ENCODE assay signal across 18 cellular contexts in the genomic region with DNA sequence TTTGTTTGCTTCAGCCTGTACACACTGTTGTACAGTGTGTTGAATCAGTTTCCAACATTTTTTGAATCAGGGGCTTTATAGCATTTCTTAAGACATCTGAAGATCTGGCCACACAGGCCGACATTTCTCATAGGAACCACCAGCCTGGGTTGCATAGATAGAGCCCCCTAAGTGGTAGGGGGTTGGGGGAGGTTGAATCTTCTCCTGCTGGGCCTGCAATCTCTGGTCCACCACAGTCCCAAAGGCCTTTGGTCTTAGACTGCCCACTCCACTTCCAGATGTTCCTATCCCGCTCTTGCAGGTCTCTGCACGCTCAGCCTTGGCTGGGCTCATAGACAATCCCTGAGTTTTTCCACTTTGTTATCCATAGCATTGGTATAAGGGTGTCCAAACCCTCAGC.
DNase-seq lines count a peak whose midpoint lies in the region; ATAC-seq and TF ChIP-seq lines count a peak whose summit lies in the region.
"Had no signal": no experiment of that assay in that cellular context is flagged by ENCODE, and none has a peak within 500 bp of the region (broad histone marks: within the 10 kb centered on the region; RNA-seq: fewer than 3 reads in every experiment).

No MANE protein-coding gene starts in this region.

- no peak overlapping the region for H3K4me3 Mint-ChIP-seq in activated T-cell treated with anti-CD3 and anti-CD28 coated beads, Interleukin-2, amount 50 U/mL, for 72 hours
- H3K4me3 Mint-ChIP-seq: B cell; CD4-positive, CD25-positive, alpha-beta regulatory T cell; CD8-positive, alpha-beta T cell had no signal

- ATAC-seq in thoracic aorta (ENCODE audit: insufficient number of reproducible peaks, low FRiP score, low read depth) (no peak), aorta (ENCODE audit: low FRiP score) (no peak), HG02642 (IDR thresholded peaks at IDR 0.05; ENCODE audit: poor library complexity, unreplicated experiment) (no peak)
- no peak for ATAC-seq in activated T-cell treated with anti-CD3 and anti-CD28 coated beads, Interleukin-2, amount 50 U/mL, for 72 hours (replicated peaks in 1 of 2)
- ATAC-seq: CD8-positive, alpha-beta T cell had no signal

- BruUV-seq in mammary epithelial cell (replicated peaks; lab: Mats Ljungman, UMichigan), result no TSS peak

- no peak for TF ChIP-seq CTCF in breast epithelium (IDR thresholded peaks at IDR 0.05)
- no peak for TF ChIP-seq CTCF in mammary epithelial cell (conservative IDR thresholded peaks at IDR 0.05 in 1 of 2, IDR thresholded peaks at IDR 0.05 in 1 of 2; ENCODE audit: extremely low read depth in 1 of 2, insufficient read depth in 1 of 2, low read depth in 1 of 2, low read length in 2 of 2)
- no peak for TF ChIP-seq CTCF in thoracic aorta (IDR thresholded peaks at IDR 0.05)

- no peaks in the 10 kb centered on the region for H3K27me3 ChIP-seq in breast epithelium
- no peaks in the 10 kb centered on the region for H3K27me3 ChIP-seq in mammary epithelial cell (ENCODE audit: insufficient read depth, low read length)
- no peaks in the 10 kb centered on the region for H3K27me3 ChIP-seq in thoracic aorta (replicated peaks; ENCODE audit: insufficient read depth)
- H3K27me3 ChIP-seq in aorta (ENCODE audit: control insufficient read depth in 1 of 2, insufficient read depth in 2 of 2, low read length in 1 of 2), result no peaks in the 10 kb centered on the region
- H3K27me3 ChIP-seq: BLaER1 had no signal

- H3K27ac ChIP-seq in breast epithelium (peak overlapping the region; percentile 84 to 91), mammary epithelial cell (ENCODE audit: insufficient read depth, low read depth, low read length) (no peak overlapping the region), thoracic aorta (peak overlapping the region; percentile 83 to 85), aorta (ENCODE audit: low read depth in 1 of 2, low read length in 2 of 2) (peak overlapping the region; percentile 64 to 87)
- H3K27ac ChIP-seq: 22Rv1, BLaER1, C4-2B, GM23248 had no signal

- CTCF ChIA-PET in mammary epithelial cell (lab: Charles Lee; ENCODE audit: low non-redundant PET), result no interaction called here

- no peak overlapping the region for H2AFZ ChIP-seq in mammary epithelial cell (ENCODE audit: low read depth, low read length)
- H2AFZ ChIP-seq: GM23248 had no signal

- in situ Hi-C loops in mammary epithelial cell (cut with MboI; ENCODE audit: low sequenced_read_pairs in 2 of 2), result no loop called here

- WGBS in mammary epithelial cell (ENCODE audit: low coverage, missing lambda C conversion rate), result 74% methylated on average over 2 of the region's 3 CpGs
- 72 to 83% methylated on average over 3 of the region's 3 CpGs for WGBS in aorta, 2 donors

- H3K36me3 Mint-ChIP-seq in activated T-cell treated with anti-CD3 and anti-CD28 coated beads, Interleukin-2, amount 50 U/mL, for 72 hours (ENCODE audit: insufficient read depth in 2 of 2), result no peaks in the 10 kb centered on the region
- H3K36me3 Mint-ChIP-seq: CD4-positive, CD25-positive, alpha-beta regulatory T cell; CD8-positive, alpha-beta T cell had no signal

- peaks cover 9% of the 10 kb centered on the region for H3K27me3 Mint-ChIP-seq in activated T-cell treated with anti-CD3 and anti-CD28 coated beads, Interleukin-2, amount 50 U/mL, for 72 hours (ENCODE audit: low read depth)
- H3K27me3 Mint-ChIP-seq: CD4-positive, CD25-positive, alpha-beta regulatory T cell had no signal

- H3K4me3 ChIP-seq in breast epithelium, result no peak overlapping the region
- H3K4me3 ChIP-seq in mammary epithelial cell (replicated peaks in 1 of 3; ENCODE audit: insufficient read depth in 1 of 3, low read depth in 2 of 3, low read length in 3 of 3), result no peak overlapping the region
- H3K4me3 ChIP-seq in thoracic aorta, result no peak overlapping the region
- no peak overlapping the region for H3K4me3 ChIP-seq in aorta (ENCODE audit: low read length in 2 of 2)
- H3K4me3 ChIP-seq: BLaER1, GM23248 had no signal

- TF ChIP-seq POLR2A in breast epithelium (IDR thresholded peaks at IDR 0.05), result no peak

- H3K9me3 Mint-ChIP-seq in activated T-cell treated with anti-CD3 and anti-CD28 coated beads, Interleukin-2, amount 50 U/mL, for 72 hours, result peaks cover 6 to 14% of the 10 kb centered on the region in 2 donors

- H3K36me3 ChIP-seq in breast epithelium, result no peaks in the 10 kb centered on the region
- no peaks in the 10 kb centered on the region for H3K36me3 ChIP-seq in mammary epithelial cell (ENCODE audit: insufficient read depth, low read length)
- no peaks in the 10 kb centered on the region for H3K36me3 ChIP-seq in thoracic aorta
- H3K36me3 ChIP-seq in aorta (ENCODE audit: control insufficient read depth in 1 of 2, insufficient read depth in 2 of 2, low read length in 1 of 2), result no peaks in the 10 kb centered on the region
- H3K36me3 ChIP-seq: BLaER1 had no signal

- dilution Hi-C loops in mammary epithelial cell (cut with HindIII; ENCODE audit: low sequenced_read_pairs), result no loop called here

- H4K20me1 ChIP-seq in mammary epithelial cell (ENCODE audit: insufficient read depth, low read length), result no peaks in the 10 kb centered on the region
- H4K20me1 ChIP-seq: BLaER1 had no signal

- H3K9ac ChIP-seq in mammary epithelial cell (ENCODE audit: insufficient read depth, low read length), result no peak overlapping the region
- H3K9ac ChIP-seq: BLaER1, GM23248 had no signal

- no peak for DNase-seq in breast epithelium (ENCODE audit: low spot score in 2 of 2)
- DNase-seq in mammary epithelial cell, result no peak
- no peak for DNase-seq in thoracic aorta (ENCODE audit: low spot score)
- DNase-seq in aorta, result no peak
- DNase-seq in activated T-cell treated with anti-CD3 and anti-CD28 coated beads, Interleukin-2, amount 50 U/mL, for 72 hours, result no peak
- DNase-seq: Caco-2; CD4-positive, CD25-positive, alpha-beta regulatory T cell; CD8-positive, alpha-beta T cell; DMS153; DND-41; GM23248; H7; HCEC 1CT had no signal

- no peaks in the 10 kb centered on the region for H3K4me1 Mint-ChIP-seq in activated T-cell treated with anti-CD3 and anti-CD28 coated beads, Interleukin-2, amount 50 U/mL, for 72 hours (ENCODE audit: low read depth)
- H3K4me1 Mint-ChIP-seq: B cell; CD4-positive, CD25-positive, alpha-beta regulatory T cell had no signal

- peaks cover 8 to 19% of the 10 kb centered on the region in 2 donors for H3K9me3 ChIP-seq in breast epithelium
- H3K9me3 ChIP-seq in mammary epithelial cell (replicated peaks; ENCODE audit: insufficient read depth, low read length), result peaks cover 6% of the 10 kb centered on the region
- H3K9me3 ChIP-seq in thoracic aorta, result peaks cover 15% of the 10 kb centered on the region
- H3K9me3 ChIP-seq in aorta (ENCODE audit: control insufficient read depth, low read length), result peaks cover 1% of the 10 kb centered on the region

- H3K79me2 ChIP-seq in mammary epithelial cell (ENCODE audit: insufficient read depth, low read length), result no peaks in the 10 kb centered on the region

- intact Hi-C loops in breast epithelium (cut with DNase I; ENCODE audit: low total_unique reads), result loop anchor here (1.0 kb wide), 1 partner anchor 23 kb away; no protein-coding TSS in a partner anchor
- intact Hi-C loops in mammary epithelial cell (cut with micrococcal nuclease), result no loop called here
- intact Hi-C loops in aorta (cut with DNase I), result loop anchor here in 1 of 2 donors (2.0 kb wide), 1 partner anchor 13 kb away; no protein-coding TSS in a partner anchor

- H3K4me2 ChIP-seq in mammary epithelial cell (ENCODE audit: insufficient read depth, low read depth, low read length), result no peak overlapping the region

- H3K27ac Mint-ChIP-seq in activated T-cell treated with anti-CD3 and anti-CD28 coated beads, Interleukin-2, amount 50 U/mL, for 72 hours, result no peak overlapping the region
- H3K27ac Mint-ChIP-seq: B cell; CD4-positive, CD25-positive, alpha-beta regulatory T cell; CD8-positive, alpha-beta T cell had no signal

- H3K4me1 ChIP-seq in breast epithelium (peaks cover 6 to 16% of the 10 kb centered on the region in 2 donors), mammary epithelial cell (ENCODE audit: insufficient read depth, low read length) (peaks cover 30% of the 10 kb centered on the region), thoracic aorta (ENCODE audit: control insufficient read depth in 1 of 2, low read depth in 2 of 2) (peaks cover 42 to 53% of the 10 kb centered on the region in 2 donors), aorta (ENCODE audit: control insufficient read depth in 1 of 2, insufficient read depth in 2 of 2, low read length in 2 of 2) (peaks cover 9 to 22% of the 10 kb centered on the region in 2 donors)
- H3K4me1 ChIP-seq: Caco-2 had no signal
